8 cellular contexts compared by ENCODE assay signal in genomic region chr7:157568785-157569584, GRCh38.
DNase-seq lines count a peak whose midpoint lies in the region; ATAC-seq and TF ChIP-seq lines count a peak whose summit lies in the region.

No MANE protein-coding gene starts in this region.

- BruUV-seq in Calu3 (replicated peaks; lab: Mats Ljungman, UMichigan) = no TSS peak

- no peak overlapping the region for H3K27ac Mint-ChIP-seq in Calu3 (ENCODE audit: unreplicated experiment)

- intact Hi-C loops in Calu3 (cut with micrococcal nuclease; ENCODE audit: unreplicated experiment) = no loop called here
- intact Hi-C loops in ovary (cut with DNase I) = no loop called here

- H3K36me3 ChIP-seq in ovary (no peaks in the 10 kb centered on the region), thoracic aorta (no peaks in the 10 kb centered on the region)

- no peak for TF ChIP-seq CTCF in Calu3 (IDR thresholded peaks at IDR 0.05; ENCODE audit: unreplicated experiment)
- no peak for TF ChIP-seq CTCF in ovary (IDR thresholded peaks at IDR 0.05)
- no peak for TF ChIP-seq CTCF in thoracic aorta (IDR thresholded peaks at IDR 0.05)

- H3K4me3 Mint-ChIP-seq in Calu3 (ENCODE audit: low read depth, unreplicated experiment) = peak overlapping the region; percentile 68

- no peaks in the 10 kb centered on the region for H3K27me3 ChIP-seq in ovary
- H3K27me3 ChIP-seq in thoracic aorta (replicated peaks; ENCODE audit: insufficient read depth) = no peaks in the 10 kb centered on the region

- whole genome bisulfite sequencing in ovary, 3 donors = 1% methylated on average over 34 of the region's 34 CpGs

- CTCF ChIA-PET in Calu3 (lab: Charles Lee) = no interaction called here

- peaks cover 11% of the 10 kb centered on the region for H3K4me1 Mint-ChIP-seq in Calu3 (ENCODE audit: low read depth, unreplicated experiment)

- H3K9me3 ChIP-seq in ovary (no peaks in the 10 kb centered on the region), thoracic aorta (no peaks in the 10 kb centered on the region)

- ATAC-seq in HG02678 (IDR thresholded peaks at IDR 0.05; ENCODE audit: unreplicated experiment) (peak; percentile 86), thoracic aorta (ENCODE audit: insufficient number of reproducible peaks, low FRiP score, low read depth) (peak; percentile 25)

- no peak for TF ChIP-seq POLR2A in ovary (IDR thresholded peaks at IDR 0.05)

- peak; percentile 61 for DNase-seq in Calu3
- peak; percentile 81 for DNase-seq in NCI-H2227 treated with DMSO at 0.1 percent for 48 hours (lab: John Stamatoyannopoulos, UW)
- peak; percentile 46 for DNase-seq in activated effector memory CD4-positive, alpha-beta T cell treated with Interleukin-2 at 50 U/mL for 16 hours
- DNase-seq in glomerular visceral epithelial cell (ENCODE audit: extremely low spot score) = peak; percentile 1
- peak; percentile 43 to 69 (median 55) for DNase-seq in ovary
- DNase-seq in thoracic aorta (ENCODE audit: low spot score) = no peak
- no peak for DNase-seq in NCI-H748 (lab: John Stamatoyannopoulos, UW; ENCODE audit: unreplicated experiment)

- peaks cover 5% of the 10 kb centered on the region for H3K36me3 Mint-ChIP-seq in Calu3 (ENCODE audit: insufficient read depth, unreplicated experiment)

- peak overlapping the region; percentile 47 for H3K4me3 ChIP-seq in ovary
- H3K4me3 ChIP-seq in thoracic aorta = peak overlapping the region; percentile 71

- peaks cover 3% of the 10 kb centered on the region for H3K4me1 ChIP-seq in ovary (ENCODE audit: insufficient read depth)
- H3K4me1 ChIP-seq in thoracic aorta (ENCODE audit: control insufficient read depth in 1 of 2, low read depth in 2 of 2) = peaks cover 0 to 14% of the 10 kb centered on the region in 2 donors

- no peaks in the 10 kb centered on the region for H3K27me3 Mint-ChIP-seq in Calu3 (ENCODE audit: unreplicated experiment)

- H3K27ac ChIP-seq in ovary = peak overlapping the region in 1 of 2 donors; percentile 55
- no peak overlapping the region for H3K27ac ChIP-seq in thoracic aorta

- no peak for TF ChIP-seq EP300 in ovary (IDR thresholded peaks at IDR 0.05)

- H3K9me3 Mint-ChIP-seq in Calu3 (ENCODE audit: low read depth, unreplicated experiment) = peaks cover 3% of the 10 kb centered on the region

Comparison
In these comparisons a context has a peak if more than half of its experiments do, and no peak if none do; other contexts are left out.
1. DNase-seq: peak in Calu3 (single experiment), NCI-H2227 treated with DMSO at 0.1 percent for 48 hours (single experiment), activated effector memory CD4-positive, alpha-beta T cell treated with Interleukin-2 at 50 U/mL for 16 hours (single experiment), glomerular visceral epithelial cell (single experiment) and ovary (5 of 5); none in thoracic aorta (single experiment) and NCI-H748 (single experiment).